Comparison of ENCODE assay signal across 9 cellular contexts in genomic region chr10:70296406-70296899, GRCh38. TPM values are rescaled to one million over a fixed set of nuclear protein-coding genes. Genes with fewer than 3 reads are reported as not detected.
DNase-seq lines count a peak whose midpoint lies in the region; ATAC-seq and TF ChIP-seq lines count a peak whose summit lies in the region.
"Had no signal": no experiment of that assay in that cellular context is flagged by ENCODE, and none has a peak within 500 bp of the region (broad histone marks: within the 10 kb centered on the region; RNA-seq: fewer than 3 reads in every experiment).

No MANE protein-coding gene starts in this region.

- no peaks in the 10 kb centered on the region for H3K36me3 ChIP-seq in RWPE2 (ENCODE audit: low read depth)

- ATAC-seq in RWPE2 (ENCODE audit: low read depth) (peak; percentile 100), foreskin keratinocyte (peak; percentile 94), sciatic nerve (peak; percentile 98), GM19463 (IDR thresholded peaks at IDR 0.05; ENCODE audit: unreplicated experiment) (no peak)

- DNase-seq in GM03348 (ENCODE audit: low spot score) (peak; percentile 96), RWPE2 (ENCODE audit: low spot score) (peak; percentile 85), foreskin keratinocyte (peak; percentile 37 to 68), sciatic nerve (ENCODE audit: low spot score) (peak; percentile 89), kidney glomerular epithelial cell (lab: John Stamatoyannopoulos, UW) (no peak), NCI-H1417 treated with DMSO at 0.1 percent for 48 hours (lab: John Stamatoyannopoulos, UW) (no peak)
- no peak for DNase-seq in activated CD4-positive, alpha-beta T cell treated with anti-CD3 and anti-CD28 coated beads for 1 hour
- DNase-seq: activated T-cell treated with anti-CD3 and anti-CD28 coated beads, Interleukin-2, amount 50 U/mL, for 1 hour had no signal

- H3K4me3 ChIP-seq in RWPE2 (ENCODE audit: severe bottlenecking): no peak overlapping the region

- intact Hi-C loops in sciatic nerve (cut with DNase I): no loop called here

- peak overlapping the region; percentile 54 for H3K27ac ChIP-seq in RWPE2 (ENCODE audit: poor library complexity, severe bottlenecking)
- no peak overlapping the region for H3K27ac ChIP-seq in foreskin keratinocyte

- no peak for TF ChIP-seq CTCF in RWPE2 (IDR thresholded peaks at IDR 0.05; ENCODE audit: poor library complexity, severe bottlenecking)
- no peak for TF ChIP-seq CTCF in foreskin keratinocyte (conservative IDR thresholded peaks at IDR 0.05)

- H3K4me1 ChIP-seq in RWPE2 (ENCODE audit: insufficient read depth, poor library complexity, severe bottlenecking) (peaks cover 6% of the 10 kb centered on the region), foreskin keratinocyte (no peaks in the 10 kb centered on the region)

- H3K27me3 ChIP-seq in RWPE2 (ENCODE audit: insufficient read depth, poor library complexity, severe bottlenecking) (no peaks in the 10 kb centered on the region), foreskin keratinocyte (no peaks in the 10 kb centered on the region)

- no peaks in the 10 kb centered on the region for H3K9me3 ChIP-seq in RWPE2 (ENCODE audit: severe bottlenecking)

RNA-seq across cellular contexts. Expression of gene NPFFR1, which starts 12.6 kb away (rescaled TPM):
- not detected in 2 replicates for total RNA-seq in foreskin keratinocyte
- polyA plus RNA-seq in foreskin keratinocyte: not detected in 2 replicates
- total RNA-seq in sciatic nerve: 4.8 TPM

Comparison
In these comparisons a context has a peak if more than half of its experiments do, and no peak if none do; other contexts are left out.
1. DNase-seq: peak in GM03348 (single experiment), RWPE2 (single experiment), foreskin keratinocyte (2 of 2) and sciatic nerve (single experiment); none in kidney glomerular epithelial cell (single experiment), NCI-H1417 treated with DMSO at 0.1 percent for 48 hours (single experiment) and activated CD4-positive, alpha-beta T cell treated with anti-CD3 and anti-CD28 coated beads for 1 hour (single experiment).